In genomic region chr20:50347568-50347981, GRCh38 we compare ENCODE assay signal across 13 cellular contexts.
DNase-seq lines count a peak whose midpoint lies in the region; TF ChIP-seq lines count a peak whose summit lies in the region.
"Had no signal": no experiment of that assay in that cellular context is flagged by ENCODE, and none has a peak within 500 bp of the region (broad histone marks: within the 10 kb centered on the region; RNA-seq: fewer than 3 reads in every experiment).

No MANE protein-coding gene starts in this region.

- peaks cover 57% of the 10 kb centered on the region for H3K4me1 Mint-ChIP-seq in activated CD4-positive, alpha-beta T cell treated with anti-CD3 and anti-CD28 coated beads, Interleukin-2, amount 10 ng/mL, durations not matched to agents 24 days and 14 days

- intact Hi-C loops in activated CD4-positive, alpha-beta T cell treated with anti-CD3 and anti-CD28 coated beads, Interleukin-2, amount 10 ng/mL, durations not matched to agents 24 days and 14 days (cut with micrococcal nuclease): no loop called here
- intact Hi-C loops in dorsolateral prefrontal cortex (cut with DNase I) (no loop called here), thyroid gland (cut with DNase I) (no loop called here)

- DNase-seq in activated CD4-positive, alpha-beta T cell treated with anti-CD3 and anti-CD28 coated beads, Interleukin-2, amount 10 ng/mL, durations not matched to agents 24 days and 14 days: no peak
- DNase-seq in activated CD4-positive, alpha-beta T cell treated with anti-CD3 and anti-CD28 coated beads, Interleukin-2, amount 50 U/mL, for 48 hours: no peak
- peak in 1 of 10 donors; percentile 6 for DNase-seq in dorsolateral prefrontal cortex
- no peak for DNase-seq in mesenchymal stem cell
- peak; percentile 60 to 72 for DNase-seq in thyroid gland
- DNase-seq in activated CD8-positive, alpha-beta memory T cell treated with anti-CD3 and anti-CD28 coated beads, Interleukin-2, amount 50 U/mL, for 48 hours: no peak
- no peak for DNase-seq in HCEC 1CT
- no peak for DNase-seq in activated CD8-positive, alpha-beta memory T cell treated with anti-CD3 and anti-CD28 coated beads for 24 hours
- DNase-seq: activated T-cell treated with anti-CD3 and anti-CD28 coated beads, Interleukin-2, amount 50 U/mL, for 48 hours; CD4-positive, alpha-beta memory T cell; NCI-H187 treated with DMSO at 0.1 percent for 48 hours; stimulated activated CD4-positive, alpha-beta T cell treated with anti-CD3 and anti-CD28 coated beads, Interleukin-12 subunit alpha, Interleukin-12 subunit beta, amount 100 ng/mL, for 4 hours had no signal

- no peak overlapping the region for H3K4me3 ChIP-seq in dorsolateral prefrontal cortex
- H3K4me3 ChIP-seq in mesenchymal stem cell (ENCODE audit: insufficient read depth in 1 of 2, low read depth in 1 of 2, low read length in 2 of 2): no peak overlapping the region
- no peak overlapping the region for H3K4me3 ChIP-seq in thyroid gland (replicated peaks in 1 of 3)

- H3K4me1 ChIP-seq in mesenchymal stem cell (ENCODE audit: control insufficient read depth, insufficient read depth, low read depth, low read length) (peaks cover 8% of the 10 kb centered on the region), thyroid gland (peaks cover 14 to 39% of the 10 kb centered on the region in 2 donors)

- H3K4ac ChIP-seq in mesenchymal stem cell (ENCODE audit: low read depth in 1 of 2, low read length in 2 of 2): peak overlapping the region; percentile 49 to 81

- peak overlapping the region; percentile 64 to 94 for H2BK12ac ChIP-seq in mesenchymal stem cell (ENCODE audit: low read length in 2 of 2)

- H3K27me3 Mint-ChIP-seq in activated CD4-positive, alpha-beta T cell treated with anti-CD3 and anti-CD28 coated beads, Interleukin-2, amount 10 ng/mL, durations not matched to agents 24 days and 14 days: peaks cover 2% of the 10 kb centered on the region

- no peaks in the 10 kb centered on the region for H3K36me3 Mint-ChIP-seq in activated CD4-positive, alpha-beta T cell treated with anti-CD3 and anti-CD28 coated beads, Interleukin-2, amount 10 ng/mL, durations not matched to agents 24 days and 14 days (ENCODE audit: low read depth)
- H3K36me3 Mint-ChIP-seq: CD4-positive, alpha-beta memory T cell had no signal

- no peak overlapping the region for H3K4me3 Mint-ChIP-seq in activated CD4-positive, alpha-beta T cell treated with anti-CD3 and anti-CD28 coated beads, Interleukin-2, amount 10 ng/mL, durations not matched to agents 24 days and 14 days
- H3K4me3 Mint-ChIP-seq: CD4-positive, alpha-beta memory T cell; T-helper 1 cell treated with Interleukin-12 subunit alpha and Interleukin-12 subunit beta and Interleukin-4 antibody, amounts not matched to agents 30 μg/mL and 1 μg/mL, for 36 hours had no signal

- H3K18ac ChIP-seq in mesenchymal stem cell (ENCODE audit: low read depth in 1 of 2, low read length in 2 of 2): peak overlapping the region; percentile 6 to 86

- no peak overlapping the region for H3K23ac ChIP-seq in mesenchymal stem cell (ENCODE audit: low read length in 2 of 2)

- no peaks in the 10 kb centered on the region for H3K27me3 ChIP-seq in dorsolateral prefrontal cortex
- no peaks in the 10 kb centered on the region for H3K27me3 ChIP-seq in mesenchymal stem cell (ENCODE audit: control insufficient read depth in 1 of 2, insufficient read depth in 1 of 2, low read length in 2 of 2)
- no peaks in the 10 kb centered on the region for H3K27me3 ChIP-seq in thyroid gland

- peak overlapping the region; percentile 11 for H3K27ac Mint-ChIP-seq in activated CD4-positive, alpha-beta T cell treated with anti-CD3 and anti-CD28 coated beads, Interleukin-2, amount 10 ng/mL, durations not matched to agents 24 days and 14 days
- H3K27ac Mint-ChIP-seq: CD4-positive, alpha-beta memory T cell had no signal

- H4K8ac ChIP-seq in mesenchymal stem cell (ENCODE audit: low read length): peak overlapping the region; percentile 16

- TF ChIP-seq CTCF in dorsolateral prefrontal cortex (IDR thresholded peaks at IDR 0.05 in 54 of 56, conservative IDR thresholded peaks at IDR 0.05 in 2 of 56; ENCODE audit: low read depth in 1 of 56, partially characterized antibody in 56 of 56) (no peak), thyroid gland (IDR thresholded peaks at IDR 0.05) (peak in 1 of 6 experiments; percentile 12)

- H2AFZ ChIP-seq in mesenchymal stem cell (ENCODE audit: low read depth, low read length): no peak overlapping the region

- H3K9me3 Mint-ChIP-seq in activated CD4-positive, alpha-beta T cell treated with anti-CD3 and anti-CD28 coated beads, Interleukin-2, amount 10 ng/mL, durations not matched to agents 24 days and 14 days: no peaks in the 10 kb centered on the region
- H3K9me3 Mint-ChIP-seq: CD4-positive, alpha-beta memory T cell; T-helper 1 cell treated with Interleukin-12 subunit alpha and Interleukin-12 subunit beta and Interleukin-4 antibody, amounts not matched to agents 30 μg/mL and 1 μg/mL, for 36 hours had no signal

- no peak overlapping the region for H2BK15ac ChIP-seq in mesenchymal stem cell (ENCODE audit: low read depth, poor library complexity, severe bottlenecking)

- H3K27ac ChIP-seq in dorsolateral prefrontal cortex (peak overlapping the region in 47 of 59 donors; percentile 1 to 89 (median 69)), mesenchymal stem cell (ENCODE audit: low read length, poor library complexity, severe bottlenecking) (no peak overlapping the region), thyroid gland (peak overlapping the region; percentile 54 to 83 (median 81))

- no peak overlapping the region for H2AK5ac ChIP-seq in mesenchymal stem cell (ENCODE audit: low read length, severe bottlenecking)

- TF ChIP-seq POLR2A in thyroid gland (IDR thresholded peaks at IDR 0.05): no peak

- peak overlapping the region; percentile 67 for H4K91ac ChIP-seq in mesenchymal stem cell (ENCODE audit: low read length)

- H3K9me3 ChIP-seq in mesenchymal stem cell (ENCODE audit: control insufficient read depth, low read length): no peaks in the 10 kb centered on the region
- H3K9me3 ChIP-seq in thyroid gland: no peaks in the 10 kb centered on the region

- peak overlapping the region in 1 of 2 experiments; percentile 55 for H3K14ac ChIP-seq in mesenchymal stem cell (ENCODE audit: low read length in 2 of 2)

- H3K79me1 ChIP-seq in mesenchymal stem cell (replicated peaks; ENCODE audit: low read length, poor library complexity, severe bottlenecking): no peaks in the 10 kb centered on the region

- H3K36me3 ChIP-seq in mesenchymal stem cell (ENCODE audit: control insufficient read depth in 1 of 2, insufficient read depth in 2 of 2, low read depth in 1 of 2, low read length in 2 of 2): no peaks in the 10 kb centered on the region
- H3K36me3 ChIP-seq in thyroid gland: no peaks in the 10 kb centered on the region

- no peak overlapping the region for H2BK5ac ChIP-seq in mesenchymal stem cell (ENCODE audit: low read depth, low read length, poor library complexity, severe bottlenecking)

- H3K4me2 ChIP-seq in mesenchymal stem cell (ENCODE audit: low read length, poor library complexity, severe bottlenecking): no peak overlapping the region

- peak overlapping the region; percentile 50 for H2BK120ac ChIP-seq in mesenchymal stem cell (ENCODE audit: low read depth, low read length)

- WGBS in mesenchymal stem cell: 77% methylated on average over 6 of the region's 6 CpGs
- WGBS in thyroid gland, 2 donors: 38 to 69% methylated on average over 5 to 6 of the region's 6 CpGs

- no peak overlapping the region for H3K9ac ChIP-seq in mesenchymal stem cell (ENCODE audit: low read length)

Comparison
In these comparisons a context has a peak if more than half of its experiments do, and no peak if none do; other contexts are left out.
1. DNase-seq: peak in thyroid gland (2 of 2); none in activated CD4-positive, alpha-beta T cell treated with anti-CD3 and anti-CD28 coated beads, Interleukin-2, amount 10 ng/mL, durations not matched to agents 24 days and 14 days (single experiment), activated CD4-positive, alpha-beta T cell treated with anti-CD3 and anti-CD28 coated beads, Interleukin-2, amount 50 U/mL, for 48 hours (0 of 2), mesenchymal stem cell (single experiment), activated CD8-positive, alpha-beta memory T cell treated with anti-CD3 and anti-CD28 coated beads, Interleukin-2, amount 50 U/mL, for 48 hours (single experiment), HCEC 1CT (single experiment) and activated CD8-positive, alpha-beta memory T cell treated with anti-CD3 and anti-CD28 coated beads for 24 hours (single experiment).